15 cellular contexts compared by ENCODE assay signal in the genomic region with DNA sequence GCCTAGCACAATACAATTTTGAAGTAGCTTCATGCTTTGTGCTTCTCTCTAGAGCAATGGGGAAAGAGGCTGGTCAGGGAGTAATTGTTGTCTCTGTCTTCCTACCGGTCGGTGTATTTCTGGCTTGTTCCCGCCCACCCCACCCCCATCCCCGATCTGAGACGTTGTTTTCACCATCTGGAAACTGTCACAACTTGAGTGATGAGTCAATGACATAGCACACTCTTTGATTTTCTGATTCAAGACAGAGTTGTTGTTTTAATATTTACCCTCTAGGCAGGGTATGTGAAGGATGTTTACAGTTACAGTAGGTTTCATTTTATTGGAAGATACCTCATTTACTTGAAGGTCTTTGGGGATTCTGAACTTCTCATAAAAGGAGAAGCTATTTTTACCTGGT. TPM values are rescaled to one million over a fixed set of nuclear protein-coding genes. Genes with fewer than 3 reads are reported as not detected.
DNase-seq lines count a peak whose midpoint lies in the region; ATAC-seq and TF ChIP-seq lines count a peak whose summit lies in the region.
"Had no signal": no experiment of that assay in that cellular context is flagged by ENCODE, and none has a peak within 500 bp of the region (broad histone marks: within the 10 kb centered on the region; RNA-seq: fewer than 3 reads in every experiment).

No MANE protein-coding gene starts in this region.

- no peaks in the 10 kb centered on the region for H3K27me3 ChIP-seq in testis

- no peaks in the 10 kb centered on the region for H3K9me3 ChIP-seq in testis

- CTCF ChIA-PET in T-cell (lab: Charles Lee) = no interaction called here

- H3K27ac Mint-ChIP-seq in T-cell = peak overlapping the region; percentile 8 to 53
- H3K27ac Mint-ChIP-seq: brain had no signal

- H3K36me3 Mint-ChIP-seq in T-cell = no peaks in the 10 kb centered on the region
- H3K36me3 Mint-ChIP-seq: brain, natural killer cell had no signal

- intact Hi-C loops in testis (cut with DNase I; ENCODE audit: low total_unique reads) = no loop called here

- no peaks in the 10 kb centered on the region for H3K4me1 ChIP-seq in testis

- no peak overlapping the region for H3K4me3 ChIP-seq in testis
- H3K4me3 ChIP-seq: GM23248, lung had no signal

- POLR2A ChIA-PET in T-cell (lab: Charles Lee) = interaction anchor here in 1 of 2 donors (0.5 kb wide), 1 partner anchor 306 kb away, joined by 4 read pairs; no protein-coding TSS in a partner anchor

- DNase-seq in NCI-H2171 treated with DMSO at 0.1 percent for 48 hours (lab: John Stamatoyannopoulos, UW) = peak; percentile 39
- no peak for DNase-seq in NCI-H2171 (lab: John Stamatoyannopoulos, UW)
- DNase-seq in ELR (ENCODE audit: low read depth) = peak; percentile 11
- DNase-seq in T-cell = no peak
- peak; percentile 48 for DNase-seq in iPS-NIHi11 (ENCODE audit: low spot score)
- no peak for DNase-seq in testis
- DNase-seq in HCEC 1CT = no peak
- DNase-seq: GM23248; natural killer cell; NCI-H2029 treated with DMSO at 0.1 percent for 48 hours; stimulated activated CD4-positive, alpha-beta T cell treated with anti-CD3 and anti-CD28 coated beads, Interleukin-4, amount 100 ng/mL, for 24 hours had no signal

- TF ChIP-seq CTCF in testis (IDR thresholded peaks at IDR 0.05) = no peak

- no peak overlapping the region for H3K27ac ChIP-seq in testis
- H3K27ac ChIP-seq: GM23248 had no signal

- H3K4me3 Mint-ChIP-seq in T-cell = no peak overlapping the region
- H3K4me3 Mint-ChIP-seq: brain had no signal

- 34 to 39% methylated on average over 5 of the region's 5 CpGs for WGBS in testis, 2 donors

- ATAC-seq in T-cell (replicated peaks in 1 of 4) (peak in 2 of 4 experiments; percentile 72 to 73), HG03521 (IDR thresholded peaks at IDR 0.05; ENCODE audit: unreplicated experiment) (no peak)

- H3K27me3 Mint-ChIP-seq in T-cell = peaks cover 0 to 3% of the 10 kb centered on the region in 2 donors

- H3K36me3 ChIP-seq in testis (ENCODE audit: low read depth, missing control alignments) = no peaks in the 10 kb centered on the region

- TF ChIP-seq POLR2A in testis (IDR thresholded peaks at IDR 0.05) = no peak

- H3K9me3 Mint-ChIP-seq in T-cell = no peaks in the 10 kb centered on the region
- H3K9me3 Mint-ChIP-seq: brain, natural killer cell had no signal

- peaks cover 0 to 26% (median 19%) of the 10 kb centered on the region in 3 donors for H3K4me1 Mint-ChIP-seq in T-cell

RNA-seq across cellular contexts. Expression of a gene that starts 7.0 kb away (rescaled TPM):
- total RNA-seq in T-cell (1 to 10 TPM; 1.3 to 3.5 (median 2.9) TPM), testis (1 to 10 TPM; 2.1 to 2.6 TPM)
- polyA plus RNA-seq in testis (ENCODE audit: insufficient read depth, low read depth, low replicate concordance) = 1.9 TPM
- total RNA-seq: A172, GM23248 had no signal

Comparison
In these comparisons a context has a peak if more than half of its experiments do, and no peak if none do; other contexts are left out.
1. DNase-seq: peak in NCI-H2171 treated with DMSO at 0.1 percent for 48 hours (single experiment), ELR (single experiment) and iPS-NIHi11 (single experiment); none in NCI-H2171 (single experiment), T-cell (0 of 34), testis (single experiment) and HCEC 1CT (single experiment).